27 cellular contexts compared by ENCODE assay signal in the genomic region with DNA sequence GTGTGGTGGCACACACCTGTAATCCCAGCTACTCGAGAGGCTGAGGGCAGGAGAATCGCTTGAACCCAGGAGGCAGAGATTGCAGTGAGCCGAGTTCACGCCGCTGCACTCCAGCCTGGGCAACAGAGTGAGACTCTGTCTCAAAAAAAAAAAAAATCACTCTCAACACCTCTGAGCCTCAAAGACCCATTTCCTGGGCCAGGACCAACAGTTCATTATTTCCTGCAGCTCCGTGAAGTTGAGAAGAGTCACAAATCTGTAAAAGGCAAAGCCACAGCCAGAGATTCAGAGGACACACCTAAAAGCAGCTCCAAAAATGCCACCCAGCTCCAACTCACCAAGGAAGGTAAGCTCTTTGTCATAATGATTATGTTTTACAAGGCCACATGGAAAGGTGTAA. TPM values are rescaled to one million over a fixed set of nuclear protein-coding genes. Genes with fewer than 3 reads are reported as not detected.
"Had no signal": no experiment of that assay in that cellular context is flagged by ENCODE, and none has a peak within 500 bp of the region (broad histone marks: within the 10 kb centered on the region; RNA-seq: fewer than 3 reads in every experiment).

No MANE protein-coding gene starts in this region.

- H3K36me3 Mint-ChIP-seq: mesothelial cell of epicardium had no signal

- H3K4me1 ChIP-seq: left lung, lower lobe of right lung, prostate gland, testis, thyroid gland, transverse colon, upper lobe of left lung, vagina had no signal

- H3K27ac ChIP-seq: left lung, lower lobe of right lung, ovary, prostate gland, skin epidermis, stomach, testis, thyroid gland, transverse colon, upper lobe of left lung, vagina had no signal

- DNase-seq: hippocampal formation; kidney; left colon; left lung; lower lobe of right lung; mammary epithelial cell; mesenchymal stem cell; ovary; retina; right cardiac atrium; stimulated activated CD4-positive, alpha-beta T cell treated with anti-CD3 and anti-CD28 coated beads, Interleukin-12 subunit alpha, Interleukin-12 subunit beta, amount 100 ng/mL, for 4 hours; stimulated activated CD4-positive, alpha-beta T cell treated with anti-CD3 and anti-CD28 coated beads, Interleukin-15, amount 100 ng/mL, for 24 hours; stimulated activated CD4-positive, alpha-beta T cell treated with anti-CD3 and anti-CD28 coated beads, Interleukin-2, amount 100 ng/mL, for 24 hours; stimulated activated CD4-positive, alpha-beta T cell treated with anti-CD3 and anti-CD28 coated beads, Interleukin-4, amount 100 ng/mL, for 1 hour; stimulated activated naive B cell treated with anti-CD40 and anti-IgM and Interleukin-4, amounts not matched to agents 10 μg/mL and 1 μg/mL and 100 μg/mL, for 72 hours; stimulated activated naive CD8-positive, alpha-beta T cell treated with anti-CD3 and anti-CD28 coated beads, Interleukin-15, Interleukin-2, amounts not matched to agents 100 U/mL and 50 U/mL, for 24 hours; stomach; testis; thyroid gland; transverse colon; upper lobe of left lung had no signal

- H3K4me3 ChIP-seq: left lung, lower lobe of right lung, ovary, prostate gland, skin epidermis, stomach, testis, thyroid gland, transverse colon, upper lobe of left lung, vagina had no signal

- H3K4me3 Mint-ChIP-seq: mesothelial cell of epicardium; stimulated activated naive B cell treated with anti-CD40 and anti-IgM and Interleukin-4, amounts not matched to agents 10 μg/mL and 1 μg/mL and 100 μg/mL, for 72 hours had no signal

- H3K27ac Mint-ChIP-seq: mesothelial cell of epicardium had no signal

- H3K36me3 ChIP-seq: left lung, lower lobe of right lung, ovary, prostate gland, stomach, thyroid gland, transverse colon, upper lobe of left lung, vagina had no signal

- H3K9me3 Mint-ChIP-seq: mesothelial cell of epicardium; naive thymus-derived CD8-positive, alpha-beta T cell; stimulated activated naive B cell treated with anti-CD40 and anti-IgM and Interleukin-4, amounts not matched to agents 10 μg/mL and 1 μg/mL and 100 μg/mL, for 72 hours had no signal

- ATAC-seq: left colon; left lung; lower lobe of right lung; naive thymus-derived CD8-positive, alpha-beta T cell; right cardiac atrium; sciatic nerve; stimulated activated naive B cell treated with anti-CD40 and anti-IgM and Interleukin-4, amounts not matched to agents 10 μg/mL and 1 μg/mL and 100 μg/mL, for 72 hours; stimulated activated naive CD8-positive, alpha-beta T cell treated with anti-CD3 and anti-CD28 coated beads, Interleukin-15, Interleukin-2, amounts not matched to agents 100 U/mL and 50 U/mL, for 24 hours had no signal

- H3K4me1 Mint-ChIP-seq: mesothelial cell of epicardium; stimulated activated naive B cell treated with anti-CD40 and anti-IgM and Interleukin-4, amounts not matched to agents 10 μg/mL and 1 μg/mL and 100 μg/mL, for 72 hours had no signal

- H3K27me3 ChIP-seq: ovary, testis, thyroid gland, upper lobe of left lung, vagina had no signal

- H3K9me3 ChIP-seq: left lung, lower lobe of right lung, ovary, prostate gland, stomach, testis, thyroid gland, transverse colon, upper lobe of left lung, vagina had no signal

RNA-seq across cellular contexts. Expression of gene EBF4, which starts 55.3 kb away (rescaled TPM):
- polyA plus RNA-seq: mammary epithelial cell had no signal
